In genomic region chr4:41161355-41161754, GRCh38 we compare ENCODE assay signal across 20 cellular contexts. TPM values are rescaled to one million over a fixed set of nuclear protein-coding genes. Genes with fewer than 3 reads are reported as not detected.
DNase-seq lines count a peak whose midpoint lies in the region; ATAC-seq, FAIRE-seq and TF ChIP-seq lines count a peak whose summit lies in the region.
"Had no signal": no experiment of that assay in that cellular context is flagged by ENCODE, and none has a peak within 500 bp of the region (broad histone marks: within the 10 kb centered on the region; RNA-seq: fewer than 3 reads in every experiment).

No MANE protein-coding gene starts in this region.

- H3K27ac Mint-ChIP-seq in Caco-2 (ENCODE audit: unreplicated experiment): peak overlapping the region; percentile 79
- H3K27ac Mint-ChIP-seq in naive thymus-derived CD4-positive, alpha-beta T cell: no peak overlapping the region
- H3K27ac Mint-ChIP-seq: IgD-negative memory B cell had no signal

- no peaks in the 10 kb centered on the region for H3K9me3 ChIP-seq in Caco-2
- no peaks in the 10 kb centered on the region for H3K9me3 ChIP-seq in PC-3 (ENCODE audit: low read length)
- no peaks in the 10 kb centered on the region for H3K9me3 ChIP-seq in endothelial cell of umbilical vein (replicated peaks; ENCODE audit: control insufficient read depth, insufficient read depth, low read length)
- no peaks in the 10 kb centered on the region for H3K9me3 ChIP-seq in osteoblast (ENCODE audit: low read depth, low read length)
- H3K9me3 ChIP-seq in naive thymus-derived CD4-positive, alpha-beta T cell (ENCODE audit: control insufficient read depth in 2 of 3, low read length in 3 of 3): no peaks in the 10 kb centered on the region
- H3K9me3 ChIP-seq in thyroid gland: no peaks in the 10 kb centered on the region

- H3K4me2 ChIP-seq in PC-3 (ENCODE audit: low read length) (peak overlapping the region; percentile 70), endothelial cell of umbilical vein (ENCODE audit: insufficient read depth, low read length) (peak overlapping the region; percentile 48), osteoblast (ENCODE audit: insufficient read depth, low read length) (peak overlapping the region; percentile 47)

- BruUV-seq in Caco-2 (replicated peaks; lab: Mats Ljungman, UMichigan): no TSS peak
- no TSS peak for BruUV-seq in PC-3 (replicated peaks; lab: Mats Ljungman, UMichigan)
- BruUV-seq in endothelial cell of umbilical vein (replicated peaks; lab: Mats Ljungman, UMichigan): no TSS peak

- intact Hi-C loops in Caco-2 (cut with micrococcal nuclease; ENCODE audit: unreplicated experiment) (loop anchor here (2.0 kb wide), 1 partner anchor 13 kb away; no protein-coding TSS in a partner anchor), PC-3 (cut with micrococcal nuclease) (no loop called here), endothelial cell of umbilical vein (cut with micrococcal nuclease) (loop anchor here (2.0 kb wide), 1 partner anchor 233 kb away; no protein-coding TSS in a partner anchor), thyroid gland (cut with DNase I) (no loop called here)
- intact Hi-C loops in naive thymus-derived CD4-positive, alpha-beta T cell (cut with micrococcal nuclease): no loop called here

- 95 to 100% methylated on average over 3 of the region's 3 CpGs for WGBS in thyroid gland, 2 donors

- H3K36me3 Mint-ChIP-seq in Caco-2 (ENCODE audit: insufficient read depth, unreplicated experiment): peaks cover 39% of the 10 kb centered on the region
- no peaks in the 10 kb centered on the region for H3K36me3 Mint-ChIP-seq in naive thymus-derived CD4-positive, alpha-beta T cell
- H3K36me3 Mint-ChIP-seq: IgD-negative memory B cell had no signal

- TF ChIP-seq POLR2A in endothelial cell of umbilical vein (IDR thresholded peaks at IDR 0.05; ENCODE audit: low read depth, low read length): no peak
- no peak for TF ChIP-seq POLR2A in thyroid gland (IDR thresholded peaks at IDR 0.05)

- H3F3A ChIP-seq in PC-3 (ENCODE audit: low read length, unreplicated experiment): peaks cover 5% of the 10 kb centered on the region

- CTCF ChIA-PET in Caco-2 (lab: Charles Lee): interaction anchor here (0.6 to 0.9 kb wide), 2 partner anchors 27 to 29 kb away, joined by 3 read pairs; no protein-coding TSS in a partner anchor
- CTCF ChIA-PET in PC-3 (lab: Charles Lee): no interaction called here
- CTCF ChIA-PET in endothelial cell of umbilical vein (lab: Charles Lee): interaction anchor here (0.9 to 3.3 kb wide), 14 partner anchors 8 to 253 kb away, joined by 3 to 21 read pairs (median 7); partner anchors contain the start of gene APBB2
- CTCF ChIA-PET in naive thymus-derived CD4-positive, alpha-beta T cell (lab: Charles Lee): no interaction called here

- H3K9ac ChIP-seq in PC-3 (ENCODE audit: low read length) (peak overlapping the region; percentile 56; the same call in 1 of the 2 replicates), endothelial cell of umbilical vein (replicated peaks; ENCODE audit: extremely low read depth, insufficient read depth, low read length) (peak overlapping the region; percentile 74)

- no peak for TF ChIP-seq CTCF in Caco-2 (IDR thresholded peaks at IDR 0.05; ENCODE audit: insufficient read depth in 1 of 2, low read depth in 1 of 2, low read length in 1 of 2, severe bottlenecking in 1 of 2, unreplicated experiment in 1 of 2)
- TF ChIP-seq CTCF in PC-3 (conservative IDR thresholded peaks at IDR 0.05; ENCODE audit: low read depth, low read length): no peak
- no peak for TF ChIP-seq CTCF in endothelial cell of umbilical vein (IDR thresholded peaks at IDR 0.05; ENCODE audit: extremely low read depth in 1 of 2, insufficient read depth in 1 of 2, low read depth in 1 of 2, low read length in 2 of 2)
- TF ChIP-seq CTCF in osteoblast (IDR thresholded peaks at IDR 0.05; ENCODE audit: extremely low read depth, low read depth, low read length): no peak
- TF ChIP-seq CTCF in thyroid gland (IDR thresholded peaks at IDR 0.05): no peak

- H2AFZ ChIP-seq in PC-3 (ENCODE audit: low read length): no peak overlapping the region; the same call in 1 of the 2 replicates
- no peak overlapping the region for H2AFZ ChIP-seq in endothelial cell of umbilical vein (ENCODE audit: low read depth, low read length)
- H2AFZ ChIP-seq in osteoblast (ENCODE audit: low read length): no peak overlapping the region

- H3K27ac ChIP-seq in PC-3 (ENCODE audit: low read length) (peak overlapping the region; percentile 97), endothelial cell of umbilical vein (ENCODE audit: insufficient read depth, low read depth, low read length) (peak overlapping the region; percentile 92), osteoblast (ENCODE audit: low read depth, low read length) (peak overlapping the region; percentile 83), thyroid gland (no peak overlapping the region)
- H3K27ac ChIP-seq in naive thymus-derived CD4-positive, alpha-beta T cell (ENCODE audit: low read depth, low read length): no peak overlapping the region
- H3K27ac ChIP-seq: HL-60 had no signal

- H3K79me2 ChIP-seq in PC-3 (ENCODE audit: low read length): peaks cover 70% of the 10 kb centered on the region
- H3K79me2 ChIP-seq in endothelial cell of umbilical vein (ENCODE audit: control insufficient read depth, insufficient read depth, low read length): peaks cover 72% of the 10 kb centered on the region
- peaks cover 82% of the 10 kb centered on the region for H3K79me2 ChIP-seq in osteoblast (ENCODE audit: insufficient read depth, low read length)

- no peak overlapping the region for H3K4me3 Mint-ChIP-seq in Caco-2 (ENCODE audit: unreplicated experiment)
- no peak overlapping the region for H3K4me3 Mint-ChIP-seq in naive thymus-derived CD4-positive, alpha-beta T cell
- H3K4me3 Mint-ChIP-seq: IgD-negative memory B cell had no signal

- peaks cover 10% of the 10 kb centered on the region for H3K9me3 Mint-ChIP-seq in Caco-2 (ENCODE audit: unreplicated experiment)
- H3K9me3 Mint-ChIP-seq in naive thymus-derived CD4-positive, alpha-beta T cell: peaks cover 0 to 4% (median 0%) of the 10 kb centered on the region in 11 donors

- H3K4me3 ChIP-seq in Caco-2 (ENCODE audit: low read depth, low read length) (no peak overlapping the region), PC-3 (ENCODE audit: low read length) (no peak overlapping the region; the same call in 1 of the 2 replicates), endothelial cell of umbilical vein (replicated peaks in 1 of 3; ENCODE audit: insufficient read depth in 1 of 3, low read depth in 1 of 3, low read length in 3 of 3) (no peak overlapping the region), osteoblast (ENCODE audit: insufficient read depth, low read length) (no peak overlapping the region), thyroid gland (replicated peaks in 1 of 3) (no peak overlapping the region)
- no peak overlapping the region for H3K4me3 ChIP-seq in naive thymus-derived CD4-positive, alpha-beta T cell (ENCODE audit: low read length)

- dilution Hi-C loops in endothelial cell of umbilical vein (cut with MboI; ENCODE audit: extremely low pct_ligation_motif_present, low sequenced_read_pairs): no loop called here

- H4K20me1 ChIP-seq in PC-3 (ENCODE audit: low read length) (no peaks in the 10 kb centered on the region), endothelial cell of umbilical vein (replicated peaks; ENCODE audit: control insufficient read depth, extremely low read depth, insufficient read depth, low read length) (no peaks in the 10 kb centered on the region), osteoblast (ENCODE audit: insufficient read depth, low read length) (no peaks in the 10 kb centered on the region)

- DNase-seq in Caco-2: no peak
- DNase-seq in PC-3: no peak
- DNase-seq in endothelial cell of umbilical vein (ENCODE audit: low read depth, low spot score): no peak
- no peak for DNase-seq in osteoblast (ENCODE audit: insufficient read length, low spot score, missing footprints)
- DNase-seq in naive thymus-derived CD4-positive, alpha-beta T cell: no peak
- no peak for DNase-seq in NCI-H1930 (lab: John Stamatoyannopoulos, UW)
- no peak for DNase-seq in thyroid gland
- DNase-seq: ACHN, C1 segment of cervical spinal cord, DMS79 treated with DMSO at 0.1 percent for 48 hours, H7, Karpas-422, MM.1S, NCI-H1092, NCI-H1436 treated with DMSO at 0.1 percent for 48 hours, NCI-H2029 treated with DMSO at 0.1 percent for 48 hours, SHP77 treated with DMSO at 0.1 percent for 48 hours had no signal

- H3K4me1 Mint-ChIP-seq in Caco-2 (ENCODE audit: low read depth, unreplicated experiment): peaks cover 57% of the 10 kb centered on the region
- H3K4me1 Mint-ChIP-seq in naive thymus-derived CD4-positive, alpha-beta T cell: peaks cover 0 to 1% (median 0%) of the 10 kb centered on the region in 7 donors
- H3K4me1 Mint-ChIP-seq: IgD-negative memory B cell had no signal

- H3K9me1 ChIP-seq in endothelial cell of umbilical vein (replicated peaks; ENCODE audit: control insufficient read depth, extremely low read depth, insufficient read depth, low read length): no peaks in the 10 kb centered on the region

- H3K36me3 ChIP-seq in Caco-2 (ENCODE audit: control insufficient read depth, insufficient read depth, low read length): peaks cover 1% of the 10 kb centered on the region
- no peaks in the 10 kb centered on the region for H3K36me3 ChIP-seq in PC-3 (ENCODE audit: low read depth, low read length)
- H3K36me3 ChIP-seq in endothelial cell of umbilical vein (ENCODE audit: control insufficient read depth in 2 of 2, extremely low read depth in 1 of 2, insufficient read depth in 2 of 2, low read length in 2 of 2): no peaks in the 10 kb centered on the region
- no peaks in the 10 kb centered on the region for H3K36me3 ChIP-seq in osteoblast (ENCODE audit: insufficient read depth, low read length)
- no peaks in the 10 kb centered on the region for H3K36me3 ChIP-seq in naive thymus-derived CD4-positive, alpha-beta T cell (ENCODE audit: control insufficient read depth in 2 of 3, insufficient read depth in 3 of 3, low read length in 3 of 3)
- H3K36me3 ChIP-seq in thyroid gland: no peaks in the 10 kb centered on the region

- POLR2A ChIA-PET in Caco-2 (lab: Charles Lee): no interaction called here
- POLR2A ChIA-PET in PC-3 (lab: Charles Lee; ENCODE audit: unreplicated experiment): no interaction called here
- POLR2A ChIA-PET in endothelial cell of umbilical vein (lab: Charles Lee): interaction anchor here (2.1 kb wide), 1 partner anchor 43 kb away, joined by 17 read pairs; no protein-coding TSS in a partner anchor
- POLR2A ChIA-PET in naive thymus-derived CD4-positive, alpha-beta T cell (lab: Charles Lee): no interaction called here

- ATAC-seq in PC-3: no peak
- ATAC-seq in naive thymus-derived CD4-positive, alpha-beta T cell: no peak
- ATAC-seq in GM21737 (IDR thresholded peaks at IDR 0.05; ENCODE audit: unreplicated experiment): no peak

- no peaks in the 10 kb centered on the region for H3K27me3 ChIP-seq in Caco-2 (replicated peaks; ENCODE audit: control insufficient read depth, insufficient read depth, low read length)
- H3K27me3 ChIP-seq in PC-3 (ENCODE audit: low read length): no peaks in the 10 kb centered on the region
- no peaks in the 10 kb centered on the region for H3K27me3 ChIP-seq in endothelial cell of umbilical vein (ENCODE audit: control insufficient read depth in 2 of 2, insufficient read depth in 2 of 2, low read length in 2 of 2)
- no peaks in the 10 kb centered on the region for H3K27me3 ChIP-seq in osteoblast (ENCODE audit: insufficient read depth, low read length)
- H3K27me3 ChIP-seq in naive thymus-derived CD4-positive, alpha-beta T cell (ENCODE audit: control insufficient read depth in 2 of 2, insufficient read depth in 2 of 2, low read length in 2 of 2): no peaks in the 10 kb centered on the region
- H3K27me3 ChIP-seq in thyroid gland: no peaks in the 10 kb centered on the region

- no peaks in the 10 kb centered on the region for H3K27me3 Mint-ChIP-seq in Caco-2 (ENCODE audit: insufficient read depth, unreplicated experiment)
- peaks cover 0 to 45% (median 7%) of the 10 kb centered on the region in 5 donors for H3K27me3 Mint-ChIP-seq in naive thymus-derived CD4-positive, alpha-beta T cell

- H3K4me1 ChIP-seq in Caco-2: peaks cover 82% of the 10 kb centered on the region
- H3K4me1 ChIP-seq in PC-3 (ENCODE audit: insufficient read depth, low read length): peaks cover 44% of the 10 kb centered on the region
- H3K4me1 ChIP-seq in endothelial cell of umbilical vein (ENCODE audit: control insufficient read depth, extremely low read depth, insufficient read depth, low read length): peaks cover 58% of the 10 kb centered on the region
- H3K4me1 ChIP-seq in osteoblast (ENCODE audit: insufficient read depth, low read length): peaks cover 46% of the 10 kb centered on the region
- H3K4me1 ChIP-seq in naive thymus-derived CD4-positive, alpha-beta T cell (ENCODE audit: control insufficient read depth in 2 of 2, insufficient read depth in 2 of 2, low read length in 2 of 2): no peaks in the 10 kb centered on the region
- peaks cover 0 to 20% of the 10 kb centered on the region in 2 donors for H3K4me1 ChIP-seq in thyroid gland

- FAIRE-seq in endothelial cell of umbilical vein (lab: Jason Lieb, UNC): no peak

- H3K9me2 ChIP-seq in PC-3 (replicated peaks; ENCODE audit: low read length): no peaks in the 10 kb centered on the region

RNA-seq across cellular contexts. Expression of gene APBB2, which starts 53.0 kb away (rescaled TPM):
- 80.7 and 88.6 TPM in 2 replicates for total RNA-seq in Caco-2 (2022)
- 24.7 and 26.7 TPM in 2 replicates for total RNA-seq in PC-3 (2014; rRNA removed)
- 124 and 162 TPM in 2 replicates for total RNA-seq in endothelial cell of umbilical vein
- polyA plus RNA-seq in endothelial cell of umbilical vein: 66.7 and 79.8 TPM in 2 replicates
- 76.8 and 80.8 TPM in 2 replicates for polyA plus RNA-seq in endothelial cell of umbilical vein (2011; cell fraction: cytosol; rRNA removed)
- 189 and 206 TPM in 2 replicates for polyA plus RNA-seq in endothelial cell of umbilical vein (2011; cell fraction: nucleus; rRNA removed)
- polyA plus RNA-seq in endothelial cell of umbilical vein (2012): 103 and 128 TPM in 2 replicates
- polyA minus RNA-seq in endothelial cell of umbilical vein: 174 and 191 TPM in 2 replicates
- polyA minus RNA-seq in endothelial cell of umbilical vein (2011; cell fraction: cytosol; rRNA and poly(A)+ RNA removed): 6.2 TPM
- polyA minus RNA-seq in endothelial cell of umbilical vein (2011; cell fraction: nucleus; rRNA and poly(A)+ RNA removed): 240 and 313 TPM in 2 replicates
- total RNA-seq in osteoblast: 89.0 and 92.3 TPM in 2 replicates
- 1 to 10 TPM in 1 of 5 experiments, under 1 TPM in 4; 0.42 to 1.5 (median 0.59) TPM for total RNA-seq in naive thymus-derived CD4-positive, alpha-beta T cell
- polyA plus RNA-seq in naive thymus-derived CD4-positive, alpha-beta T cell: not detected
- 100 to 1,000 TPM; 174 to 253 (median 199) TPM for total RNA-seq in thyroid gland

Comparison
In these comparisons a context has a peak if more than half of its experiments do, and no peak if none do; other contexts are left out.
1. H3K27ac ChIP-seq: peak in PC-3 (single experiment), endothelial cell of umbilical vein (single experiment) and osteoblast (single experiment); none in naive thymus-derived CD4-positive, alpha-beta T cell (single experiment) and thyroid gland (0 of 3).
2. RNA of gene APBB2, which starts 53.0 kb away (total RNA-seq): 174 to 253 TPM in thyroid gland, 124 to 162 TPM in endothelial cell of umbilical vein, 89.0 to 92.3 TPM in osteoblast, 80.7 to 88.6 TPM in Caco-2 and 24.7 to 26.7 TPM in PC-3; 0.42 to 1.5 TPM in naive thymus-derived CD4-positive, alpha-beta T cell; every median in the first group is over 10 times any median in the second.
3. CTCF ChIA-PET loops: an anchor here in Caco-2 (0.6 to 0.9 kb wide) and endothelial cell of umbilical vein (0.9 to 3.3 kb wide); none called in PC-3 and naive thymus-derived CD4-positive, alpha-beta T cell.
4. intact Hi-C loops: an anchor here in Caco-2 (2.0 kb wide) and endothelial cell of umbilical vein (2.0 kb wide); none called in PC-3, naive thymus-derived CD4-positive, alpha-beta T cell and thyroid gland.
5. Peak in every context shown above with its lines, with median percentiles within 50 percentile points of each other: H3K4me2 ChIP-seq.